In the genomic region with DNA sequence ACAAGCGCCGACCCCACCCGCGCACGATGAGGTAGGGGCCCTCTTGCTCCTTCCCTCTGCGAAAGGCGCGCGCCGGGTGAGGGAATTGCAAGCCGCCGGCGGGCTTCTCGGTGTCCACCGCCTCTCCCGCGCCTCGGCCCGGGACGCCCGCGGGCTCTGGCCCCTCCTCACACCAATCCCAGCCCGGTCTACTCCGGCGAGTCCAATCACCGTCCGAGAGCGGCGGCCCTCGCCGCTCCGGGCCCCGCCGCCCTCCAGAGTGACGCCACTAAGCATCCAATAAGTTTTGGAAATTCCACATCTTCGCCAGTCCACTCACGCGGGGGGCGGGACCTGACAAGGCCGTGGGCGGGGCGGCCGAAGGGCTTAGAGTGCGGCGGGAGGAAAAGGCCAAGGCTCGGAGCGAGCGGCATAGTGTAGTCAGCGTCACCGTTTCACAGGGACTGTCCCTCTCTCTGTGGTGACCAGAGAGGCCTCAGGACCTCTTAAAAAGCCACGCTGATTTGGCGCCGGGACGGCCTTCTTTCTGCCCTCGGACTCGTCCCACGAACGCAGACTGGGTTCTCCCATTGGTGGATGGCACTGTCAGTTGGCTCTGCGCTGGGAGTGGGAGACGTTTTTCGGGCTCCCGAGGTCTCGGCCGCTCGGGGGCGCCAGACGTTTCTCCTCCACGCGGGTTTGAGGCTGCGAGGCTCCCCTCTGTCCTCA, we compare ENCODE assay signal across 8 cellular contexts. TPM values are rescaled to one million over a fixed set of nuclear protein-coding genes. Genes with fewer than 3 reads are reported as not detected.
DNase-seq lines count a peak whose midpoint lies in the region; ATAC-seq, FAIRE-seq and TF ChIP-seq lines count a peak whose summit lies in the region.

A gene with protein sequence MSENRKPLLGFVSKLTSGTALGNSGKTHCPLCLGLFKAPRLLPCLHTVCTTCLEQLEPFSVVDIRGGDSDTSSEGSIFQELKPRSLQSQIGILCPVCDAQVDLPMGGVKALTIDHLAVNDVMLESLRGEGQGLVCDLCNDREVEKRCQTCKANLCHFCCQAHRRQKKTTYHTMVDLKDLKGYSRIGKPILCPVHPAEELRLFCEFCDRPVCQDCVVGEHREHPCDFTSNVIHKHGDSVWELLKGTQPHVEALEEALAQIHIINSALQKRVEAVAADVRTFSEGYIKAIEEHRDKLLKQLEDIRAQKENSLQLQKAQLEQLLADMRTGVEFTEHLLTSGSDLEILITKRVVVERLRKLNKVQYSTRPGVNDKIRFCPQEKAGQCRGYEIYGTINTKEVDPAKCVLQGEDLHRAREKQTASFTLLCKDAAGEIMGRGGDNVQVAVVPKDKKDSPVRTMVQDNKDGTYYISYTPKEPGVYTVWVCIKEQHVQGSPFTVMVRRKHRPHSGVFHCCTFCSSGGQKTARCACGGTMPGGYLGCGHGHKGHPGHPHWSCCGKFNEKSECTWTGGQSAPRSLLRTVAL (minus strand): TSS at position 161 of the 708 bp plus-strand sequence. CDS start 548 bp downstream, outside the sequence.

- H3K27me3 ChIP-seq in prostate gland (replicated peaks; ENCODE audit: insufficient read depth), result no peaks in the 10 kb centered on the region

- H3K4me1 ChIP-seq in prostate gland (replicated peaks) (no peaks in the 10 kb centered on the region), urinary bladder (ENCODE audit: insufficient read depth) (no peaks in the 10 kb centered on the region)

- peak; percentile 78 for FAIRE-seq in GM12891 (lab: Jason Lieb, UNC)

- H3K9me3 Mint-ChIP-seq in T-helper 1 cell treated with Interleukin-12 subunit alpha and Interleukin-12 subunit beta and Interleukin-4 antibody, amounts not matched to agents 30 μg/mL and 1 μg/mL, for 36 hours, result no peaks in the 10 kb centered on the region

- no peaks in the 10 kb centered on the region for H3K36me3 Mint-ChIP-seq in T-helper 1 cell treated with Interleukin-12 subunit alpha and Interleukin-12 subunit beta and Interleukin-4 antibody, amounts not matched to agents 30 μg/mL and 1 μg/mL, for 36 hours (ENCODE audit: low read depth)

- H3K27ac ChIP-seq in prostate gland (peak within 1 kb of the TSS; percentile 81 to 85), urinary bladder (ENCODE audit: low read depth) (peak within 1 kb of the TSS; percentile 76)

- ATAC-seq in HG02798 (IDR thresholded peaks at IDR 0.05; ENCODE audit: poor library complexity, unreplicated experiment) (peak; percentile 93), left ventricle myocardium superior (peak; percentile 97)

- intact Hi-C loops in left ventricle myocardium superior (cut with micrococcal nuclease) (loop anchor here (10.0 kb wide), 1 partner anchor 57 kb away; the partner anchor contains the start of gene TTF2), prostate gland (cut with DNase I) (loop anchor here (10.0 kb wide), 2 partner anchors 243 to 267 kb away; partner anchors contain the start of gene MAN1A2)

- H3K27ac Mint-ChIP-seq in T-helper 1 cell treated with Interleukin-12 subunit alpha and Interleukin-12 subunit beta and Interleukin-4 antibody, amounts not matched to agents 30 μg/mL and 1 μg/mL, for 36 hours, result peak within 1 kb of the TSS; percentile 23

- peak within 1 kb of the TSS; percentile 48 to 63 for H3K4me3 ChIP-seq in prostate gland
- H3K4me3 ChIP-seq in urinary bladder (ENCODE audit: low read depth, low read length), result peak within 1 kb of the TSS; percentile 65

- peak; percentile 48 to 87 (median 66) for TF ChIP-seq CTCF in prostate gland (IDR thresholded peaks at IDR 0.05)

- TF ChIP-seq POLR2A in GM12891 (IDR thresholded peaks at IDR 0.05; ENCODE audit: low read depth, low read length) (no peak), prostate gland (IDR thresholded peaks at IDR 0.05) (peak; percentile 27)

- H3K27me3 Mint-ChIP-seq in T-helper 1 cell treated with Interleukin-12 subunit alpha and Interleukin-12 subunit beta and Interleukin-4 antibody, amounts not matched to agents 30 μg/mL and 1 μg/mL, for 36 hours (ENCODE audit: low read depth), result peaks cover 19% of the 10 kb centered on the region

- H3K36me3 ChIP-seq in prostate gland, result no peaks in the 10 kb centered on the region
- H3K36me3 ChIP-seq in urinary bladder (ENCODE audit: insufficient read depth), result no peaks in the 10 kb centered on the region

- no peaks in the 10 kb centered on the region for H3K9me3 ChIP-seq in prostate gland

- peaks cover 4% of the 10 kb centered on the region for H3K4me1 Mint-ChIP-seq in T-helper 1 cell treated with Interleukin-12 subunit alpha and Interleukin-12 subunit beta and Interleukin-4 antibody, amounts not matched to agents 30 μg/mL and 1 μg/mL, for 36 hours (ENCODE audit: low read depth)

- under 1% methylated on average over 70 of the region's 70 CpGs for WGBS in prostate gland
- under 1% methylated on average over 70 of the region's 70 CpGs for WGBS in urinary bladder

- H3K4me3 Mint-ChIP-seq in T-helper 1 cell treated with Interleukin-12 subunit alpha and Interleukin-12 subunit beta and Interleukin-4 antibody, amounts not matched to agents 30 μg/mL and 1 μg/mL, for 36 hours, result peak within 1 kb of the TSS; percentile 83

- peak; percentile 73 for DNase-seq in GM12891 (ENCODE audit: insufficient read length, low spot score)
- peak; percentile 73 for DNase-seq in NCI-H1436 treated with DMSO at 0.1 percent for 48 hours (lab: John Stamatoyannopoulos, UW)
- DNase-seq in amygdala (lab: John Stamatoyannopoulos, UW), result peak; percentile 79 to 99 (median 96)
- peak; percentile 98 for DNase-seq in left ventricle myocardium superior
- peak; percentile 96 for DNase-seq in prostate gland (ENCODE audit: low spot score)

TF ChIP-seq in GM12891, 5 proteins besides CTCF, POLR2A, EP300 and RAD21:
- no peak for TF ChIP-seq POLR2AphosphoS5 (IDR thresholded peaks at IDR 0.05; ENCODE audit: low read depth, low read length)
- no peak for TF ChIP-seq PAX5 (IDR thresholded peaks at IDR 0.05; ENCODE audit: insufficient read depth, low read length, severe bottlenecking)
- TF ChIP-seq POU2F2 (IDR thresholded peaks at IDR 0.05; ENCODE audit: low read depth, low read length), result no peak
- TF ChIP-seq SPI1 (IDR thresholded peaks at IDR 0.05; ENCODE audit: low read depth, low read length), result no peak
- no peak for TF ChIP-seq TAF1 (IDR thresholded peaks at IDR 0.05; ENCODE audit: low read depth, low read length)
TF ChIP-seq in GM12891: peak in this region for 0.

RNA-seq across cellular contexts. Expression of the gene that starts here (rescaled TPM):
- 0.67 TPM for polyA plus RNA-seq in GM12891 (2012; ENCODE audit: low read depth, missing spikeins)
- 15.3 TPM for total RNA-seq in left ventricle myocardium superior
- total RNA-seq in prostate gland, result 10 to 100 TPM in 1 of 2 donors, 1 to 10 TPM in 1; 4.0 to 13.2 TPM
- 7.8 TPM for total RNA-seq in urinary bladder
- polyA plus RNA-seq in urinary bladder, result 5.7 TPM

Comparison
In these comparisons a context has a peak if more than half of its experiments do, and no peak if none do; other contexts are left out.
1. Peak in every context shown above with its lines: DNase-seq, ATAC-seq, H3K4me3 ChIP-seq and H3K27ac ChIP-seq.